ENCODE assay signal across 2 cellular contexts in the genomic region with DNA sequence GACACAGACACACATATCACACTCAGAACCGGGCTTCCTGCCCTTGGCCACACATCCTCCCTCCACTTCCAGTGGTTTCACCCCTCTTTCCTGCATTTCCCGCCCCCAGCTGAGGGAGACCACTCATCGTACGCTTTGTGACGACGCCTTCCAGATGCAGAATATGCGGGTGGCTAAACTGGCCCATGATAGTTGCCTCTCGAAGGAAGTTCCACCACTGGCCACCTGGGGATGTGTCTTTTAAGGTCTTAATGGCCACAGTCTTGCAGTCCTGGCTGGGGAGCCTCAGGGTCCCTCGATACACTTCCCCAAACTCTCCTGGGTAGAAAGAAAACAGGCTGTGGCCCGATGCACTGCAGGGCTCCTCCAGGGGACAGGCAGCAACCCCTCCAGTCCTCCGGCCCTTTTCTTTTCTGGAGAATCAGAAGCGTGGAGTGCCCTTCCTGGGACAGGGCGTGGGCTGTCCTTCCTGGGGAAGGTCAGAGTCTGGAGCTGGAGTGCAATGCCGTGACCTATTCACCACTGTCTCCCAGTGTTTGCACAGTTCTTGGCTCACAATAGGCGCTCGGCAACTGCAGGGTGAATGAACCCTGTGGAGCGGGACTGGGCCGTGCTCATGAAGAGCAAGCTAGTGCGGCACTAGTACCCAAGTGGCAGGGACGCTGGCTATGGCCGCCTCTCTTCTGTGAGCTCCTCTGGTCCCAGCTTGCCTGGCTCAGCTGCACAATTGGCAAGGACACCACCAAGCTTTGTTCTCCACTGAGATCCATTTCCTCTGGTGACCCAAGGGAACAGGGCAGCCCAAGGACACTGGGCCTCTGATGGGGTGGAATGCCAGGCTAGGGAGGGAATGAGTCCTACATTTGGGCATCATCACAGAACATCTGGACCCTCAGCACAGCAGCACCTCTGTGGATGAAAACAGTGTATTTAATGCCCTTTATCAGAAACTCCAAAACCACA.
TF ChIP-seq lines count a peak whose summit lies in the region.

No MANE protein-coding gene starts in this region.

TF ChIP-seq in GM12878, 131 proteins besides CTCF, POLR2A, EP300 and RAD21:
- TF ChIP-seq HCFC1 (IDR thresholded peaks at IDR 0.05; ENCODE audit: low read length): no peak
- TF ChIP-seq NFXL1 (IDR thresholded peaks at IDR 0.05; ENCODE audit: borderline replicate concordance): no peak
- TF ChIP-seq TAF1 (IDR thresholded peaks at IDR 0.05; ENCODE audit: borderline replicate concordance, low read depth, low read length): no peak
- no peak for TF ChIP-seq KAT2A (conservative IDR thresholded peaks at IDR 0.05; ENCODE audit: control insufficient read depth, low read depth, low read length)
- TF ChIP-seq, protein P1, sequence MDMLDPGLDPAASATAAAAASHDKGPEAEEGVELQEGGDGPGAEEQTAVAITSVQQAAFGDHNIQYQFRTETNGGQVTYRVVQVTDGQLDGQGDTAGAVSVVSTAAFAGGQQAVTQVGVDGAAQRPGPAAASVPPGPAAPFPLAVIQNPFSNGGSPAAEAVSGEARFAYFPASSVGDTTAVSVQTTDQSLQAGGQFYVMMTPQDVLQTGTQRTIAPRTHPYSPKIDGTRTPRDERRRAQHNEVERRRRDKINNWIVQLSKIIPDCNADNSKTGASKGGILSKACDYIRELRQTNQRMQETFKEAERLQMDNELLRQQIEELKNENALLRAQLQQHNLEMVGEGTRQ (IDR thresholded peaks at IDR 0.05; ENCODE audit: borderline replicate concordance, low read depth, low read length): no peak
- no peak for TF ChIP-seq IRF4 (IDR thresholded peaks at IDR 0.05; ENCODE audit: low read depth, low read length)
- TF ChIP-seq, protein P2, sequence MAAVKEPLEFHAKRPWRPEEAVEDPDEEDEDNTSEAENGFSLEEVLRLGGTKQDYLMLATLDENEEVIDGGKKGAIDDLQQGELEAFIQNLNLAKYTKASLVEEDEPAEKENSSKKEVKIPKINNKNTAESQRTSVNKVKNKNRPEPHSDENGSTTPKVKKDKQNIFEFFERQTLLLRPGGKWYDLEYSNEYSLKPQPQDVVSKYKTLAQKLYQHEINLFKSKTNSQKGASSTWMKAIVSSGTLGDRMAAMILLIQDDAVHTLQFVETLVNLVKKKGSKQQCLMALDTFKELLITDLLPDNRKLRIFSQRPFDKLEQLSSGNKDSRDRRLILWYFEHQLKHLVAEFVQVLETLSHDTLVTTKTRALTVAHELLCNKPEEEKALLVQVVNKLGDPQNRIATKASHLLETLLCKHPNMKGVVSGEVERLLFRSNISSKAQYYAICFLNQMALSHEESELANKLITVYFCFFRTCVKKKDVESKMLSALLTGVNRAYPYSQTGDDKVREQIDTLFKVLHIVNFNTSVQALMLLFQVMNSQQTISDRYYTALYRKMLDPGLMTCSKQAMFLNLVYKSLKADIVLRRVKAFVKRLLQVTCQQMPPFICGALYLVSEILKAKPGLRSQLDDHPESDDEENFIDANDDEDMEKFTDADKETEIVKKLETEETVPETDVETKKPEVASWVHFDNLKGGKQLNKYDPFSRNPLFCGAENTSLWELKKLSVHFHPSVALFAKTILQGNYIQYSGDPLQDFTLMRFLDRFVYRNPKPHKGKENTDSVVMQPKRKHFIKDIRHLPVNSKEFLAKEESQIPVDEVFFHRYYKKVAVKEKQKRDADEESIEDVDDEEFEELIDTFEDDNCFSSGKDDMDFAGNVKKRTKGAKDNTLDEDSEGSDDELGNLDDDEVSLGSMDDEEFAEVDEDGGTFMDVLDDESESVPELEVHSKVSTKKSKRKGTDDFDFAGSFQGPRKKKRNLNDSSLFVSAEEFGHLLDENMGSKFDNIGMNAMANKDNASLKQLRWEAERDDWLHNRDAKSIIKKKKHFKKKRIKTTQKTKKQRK (IDR thresholded peaks at IDR 0.05; ENCODE audit: low read depth, low read length): no peak
- TF ChIP-seq EZH2 (IDR thresholded peaks at IDR 0.05; ENCODE audit: borderline replicate concordance, control insufficient read depth, low read depth, low read length): no peak
- TF ChIP-seq SREBF2 (IDR thresholded peaks at IDR 0.05; ENCODE audit: low read length): no peak

TF ChIP-seq in GM12891, 5 proteins besides CTCF, POLR2A, EP300 and RAD21:
- TF ChIP-seq SPI1 (IDR thresholded peaks at IDR 0.05; ENCODE audit: low read depth, low read length): no peak
- no peak for TF ChIP-seq POU2F2 (IDR thresholded peaks at IDR 0.05; ENCODE audit: low read depth, low read length)
- no peak for TF ChIP-seq POLR2AphosphoS5 (IDR thresholded peaks at IDR 0.05; ENCODE audit: low read depth, low read length)
- TF ChIP-seq TAF1 (IDR thresholded peaks at IDR 0.05; ENCODE audit: low read depth, low read length): no peak
- TF ChIP-seq PAX5 (IDR thresholded peaks at IDR 0.05; ENCODE audit: insufficient read depth, low read length, severe bottlenecking): no peak
TF ChIP-seq in GM12891: peak in this region for 0.
